ENCODE assay signal across 13 cellular contexts in the genomic region with DNA sequence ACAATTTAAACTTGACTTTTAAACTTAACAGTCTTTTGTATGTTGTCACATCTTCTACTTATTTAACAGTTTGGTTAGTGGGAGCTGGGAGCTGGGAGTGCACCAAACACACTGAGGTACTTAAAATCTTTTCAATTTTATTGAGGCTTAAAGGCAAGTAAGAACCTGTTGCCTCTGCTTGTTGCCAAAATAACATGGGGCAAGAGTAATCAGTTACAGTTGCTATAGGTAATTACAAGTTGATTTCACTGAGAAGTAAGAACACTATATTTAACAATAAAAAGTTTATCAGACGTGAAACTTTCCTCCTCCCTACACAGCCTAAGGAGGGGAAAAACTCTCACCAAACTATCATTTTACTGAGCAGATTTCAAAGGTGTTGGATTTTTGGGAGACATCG.
"Had no signal": no experiment of that assay in that cellular context is flagged by ENCODE, and none has a peak within 500 bp of the region (broad histone marks: within the 10 kb centered on the region; RNA-seq: fewer than 3 reads in every experiment).

No MANE protein-coding gene starts in this region.

- H3K36me3 ChIP-seq: ovary had no signal

- H3K27ac ChIP-seq: coronary artery, ovary, stomach had no signal

- ATAC-seq: activated naive CD8-positive, alpha-beta T cell treated with anti-CD3 and anti-CD28 coated beads, Interleukin-2, amount 50 U/mL, for 24 hours had no signal

- FAIRE-seq: astrocyte had no signal

- H3K27me3 ChIP-seq: ovary, stomach had no signal

- DNase-seq: activated CD4-positive, alpha-beta T cell treated with anti-CD3 and anti-CD28 coated beads, Interleukin-2, amount 10 ng/mL, durations not matched to agents 24 days and 14 days; activated naive CD4-positive, alpha-beta T cell; activated naive CD8-positive, alpha-beta T cell treated with anti-CD3 and anti-CD28 coated beads, Interleukin-2, amount 50 U/mL, for 24 hours; caudate nucleus; effector CD4-positive, alpha-beta T cell; hippocampal formation; kidney glomerular epithelial cell; ovary; stimulated activated CD4-positive, alpha-beta T cell treated with anti-CD3 and anti-CD28 coated beads, Interleukin-15, amount 100 ng/mL, for 24 hours; stimulated activated CD4-positive, alpha-beta T cell treated with anti-CD3 and anti-CD28 coated beads, Interleukin-4, amount 100 ng/mL, for 24 hours; stomach had no signal

- H3K4me3 ChIP-seq: coronary artery, ovary, stomach had no signal

- H3K9me3 ChIP-seq: ovary, stomach had no signal
